Comparison of ENCODE assay signal across 12 cellular contexts in genomic region chr1:15412488-15412800, GRCh38. TPM values are rescaled to one million over a fixed set of nuclear protein-coding genes. Genes with fewer than 3 reads are reported as not detected.
DNase-seq lines count a peak whose midpoint lies in the region; ATAC-seq and TF ChIP-seq lines count a peak whose summit lies in the region.
"Had no signal": no experiment of that assay in that cellular context is flagged by ENCODE, and none has a peak within 500 bp of the region (broad histone marks: within the 10 kb centered on the region; RNA-seq: fewer than 3 reads in every experiment).

No MANE protein-coding gene starts in this region.

- H3K27ac ChIP-seq in PC-3 (ENCODE audit: low read length) (no peak overlapping the region), psoas muscle (no peak overlapping the region), OCI-LY7 (ENCODE audit: low read depth, low read length, poor library complexity, severe bottlenecking) (no peak overlapping the region)

- H3K36me3 ChIP-seq in PC-3 (ENCODE audit: low read depth, low read length) (peaks cover 19% of the 10 kb centered on the region), psoas muscle (ENCODE audit: insufficient read depth in 1 of 2, low read depth in 1 of 2) (no peaks in the 10 kb centered on the region), OCI-LY7 (ENCODE audit: insufficient read depth, low read length) (no peaks in the 10 kb centered on the region; the same call in 1 of the 2 replicates)

- H3K4me3 ChIP-seq in PC-3 (ENCODE audit: low read length) (peak overlapping the region; percentile 100), psoas muscle (peak overlapping the region; percentile 74), OCI-LY7 (ENCODE audit: low read depth, low read length, poor library complexity, severe bottlenecking) (no peak overlapping the region)

- H3K27ac Mint-ChIP-seq in CD14-positive monocyte, result peak overlapping the region; percentile 97 to 99 (median 99)
- H3K27ac Mint-ChIP-seq in effector memory CD8-positive, alpha-beta T cell, result peak overlapping the region; percentile 99 to 100
- H3K27ac Mint-ChIP-seq: activated naive CD8-positive, alpha-beta T cell treated with anti-CD3 and anti-CD28 coated beads, Interleukin-2, amount 10 ng/mL, durations not matched to agents 7 days and 5 days had no signal

- DNase-seq in CD14-positive monocyte (ENCODE audit: low spot score) (no peak), PC-3 (no peak), psoas muscle (no peak), OCI-LY7 (ENCODE audit: low spot score) (no peak), cerebellar nuclear complex (lab: John Stamatoyannopoulos, UW) (no peak), NCI-H2227 (lab: John Stamatoyannopoulos, UW; ENCODE audit: unreplicated experiment) (no peak)
- no peak for DNase-seq in effector memory CD8-positive, alpha-beta T cell
- DNase-seq: activated naive CD8-positive, alpha-beta T cell treated with anti-CD3 and anti-CD28 coated beads, Interleukin-2, amount 10 ng/mL, durations not matched to agents 7 days and 5 days; MM.1S; NCI-H774 had no signal

- no peak for TF ChIP-seq CTCF in CD14-positive monocyte (IDR thresholded peaks at IDR 0.05)
- TF ChIP-seq CTCF in PC-3 (conservative IDR thresholded peaks at IDR 0.05; ENCODE audit: low read depth, low read length), result no peak
- no peak for TF ChIP-seq CTCF in psoas muscle (IDR thresholded peaks at IDR 0.05)
- no peak for TF ChIP-seq CTCF in OCI-LY7 (conservative IDR thresholded peaks at IDR 0.05; ENCODE audit: low read length)

- H3K9me3 Mint-ChIP-seq in CD14-positive monocyte, result peaks cover 0 to 5% (median 0%) of the 10 kb centered on the region in 7 donors
- H3K9me3 Mint-ChIP-seq in effector memory CD8-positive, alpha-beta T cell, result no peaks in the 10 kb centered on the region
- H3K9me3 Mint-ChIP-seq: activated naive CD8-positive, alpha-beta T cell treated with anti-CD3 and anti-CD28 coated beads, Interleukin-2, amount 10 ng/mL, durations not matched to agents 7 days and 5 days had no signal

- ATAC-seq in PC-3, result no peak
- no peak for ATAC-seq in effector memory CD8-positive, alpha-beta T cell (replicated peaks)
- ATAC-seq in psoas muscle, result no peak
- no peak for ATAC-seq in GM18505 (IDR thresholded peaks at IDR 0.05; ENCODE audit: unreplicated experiment)

- CTCF ChIA-PET in PC-3 (lab: Charles Lee) (interaction anchor here (0.6 to 1.2 kb wide), 2 partner anchors 75 to 89 kb away, joined by 3 to 5 read pairs; no protein-coding TSS in a partner anchor), OCI-LY7 (lab: Charles Lee; ENCODE audit: unreplicated experiment) (no interaction called here)

- intact Hi-C loops in CD14-positive monocyte (cut with micrococcal nuclease), result loop anchor here in 1 of 2 donors (5.0 kb wide), 2 partner anchors 65 to 110 kb away; partner anchors contain the start of gene CASP9
- intact Hi-C loops in PC-3 (cut with micrococcal nuclease), result no loop called here
- intact Hi-C loops in psoas muscle (cut with DNase I), result no loop called here
- intact Hi-C loops in OCI-LY7 (cut with micrococcal nuclease; ENCODE audit: unreplicated experiment), result no loop called here

- peaks cover 49 to 63% of the 10 kb centered on the region in 2 donors for H3K36me3 Mint-ChIP-seq in CD14-positive monocyte
- peaks cover 89% of the 10 kb centered on the region for H3K36me3 Mint-ChIP-seq in effector memory CD8-positive, alpha-beta T cell (ENCODE audit: insufficient read depth)

- WGBS in psoas muscle, 3 donors, result 79 to 83% (median 80%) methylated on average over 8 of the region's 8 CpGs

- H3K27me3 Mint-ChIP-seq in CD14-positive monocyte (ENCODE audit: low read depth in 3 of 3), result peaks cover 6 to 13% (median 9%) of the 10 kb centered on the region in 3 donors
- H3K27me3 Mint-ChIP-seq in effector memory CD8-positive, alpha-beta T cell, result no peaks in the 10 kb centered on the region

- H3K9me3 ChIP-seq in PC-3 (ENCODE audit: low read length) (no peaks in the 10 kb centered on the region), psoas muscle (no peaks in the 10 kb centered on the region), OCI-LY7 (ENCODE audit: low read length) (no peaks in the 10 kb centered on the region)

- H4K20me1 ChIP-seq in PC-3 (ENCODE audit: low read length) (peaks cover 27% of the 10 kb centered on the region), OCI-LY7 (ENCODE audit: insufficient read depth, low read length) (no peaks in the 10 kb centered on the region; the same call in 1 of the 2 replicates)

- H3K4me1 Mint-ChIP-seq in CD14-positive monocyte, result peaks cover 64% of the 10 kb centered on the region
- H3K4me1 Mint-ChIP-seq in effector memory CD8-positive, alpha-beta T cell (ENCODE audit: low read depth in 2 of 2), result peaks cover 74 to 81% of the 10 kb centered on the region in 2 donors

- H3K9me2 ChIP-seq in PC-3 (replicated peaks; ENCODE audit: low read length), result no peaks in the 10 kb centered on the region
- H3K9me2 ChIP-seq in OCI-LY7 (ENCODE audit: insufficient read depth, low read length), result no peaks in the 10 kb centered on the region

- H3K27me3 ChIP-seq in PC-3 (ENCODE audit: low read length) (no peaks in the 10 kb centered on the region), psoas muscle (ENCODE audit: insufficient read depth in 3 of 3, low read length in 2 of 3) (peaks cover 0 to 32% (median 9%) of the 10 kb centered on the region in 3 donors)

- H3K9ac ChIP-seq in PC-3 (ENCODE audit: low read length), result 0 out of 2 replicates have a peak overlapping the region, but pooled peaks have one; percentile 15

- H3K4me3 Mint-ChIP-seq in CD14-positive monocyte, result peak overlapping the region; percentile 97
- peak overlapping the region; percentile 99 for H3K4me3 Mint-ChIP-seq in effector memory CD8-positive, alpha-beta T cell

- POLR2A ChIA-PET in PC-3 (lab: Charles Lee; ENCODE audit: unreplicated experiment) (interaction anchor here (0.7 kb wide), 1 partner anchor 75 kb away, joined by 10 read pairs; no protein-coding TSS in a partner anchor), OCI-LY7 (lab: Charles Lee) (interaction anchor here (0.5 kb wide), 1 partner anchor 325 kb away, joined by 4 read pairs; no protein-coding TSS in a partner anchor)

- peaks cover 60% of the 10 kb centered on the region for H3K4me1 ChIP-seq in PC-3 (ENCODE audit: insufficient read depth, low read length)
- no peaks in the 10 kb centered on the region for H3K4me1 ChIP-seq in psoas muscle
- H3K4me1 ChIP-seq in OCI-LY7 (ENCODE audit: insufficient read depth, low read length, poor library complexity, severe bottlenecking), result peaks cover 39% of the 10 kb centered on the region

- H3K79me2 ChIP-seq in PC-3 (ENCODE audit: low read length) (peaks cover 67% of the 10 kb centered on the region), OCI-LY7 (ENCODE audit: insufficient read depth, low read depth, low read length) (peaks cover 8% of the 10 kb centered on the region; the same call in 1 of the 2 replicates)

- TF ChIP-seq POLR2A in GM18505 (IDR thresholded peaks at IDR 0.05; ENCODE audit: borderline replicate concordance, extremely low read depth, insufficient read depth, insufficient read length), result no peak

- H3K4me2 ChIP-seq in PC-3 (ENCODE audit: low read length) (peak overlapping the region; percentile 99), OCI-LY7 (ENCODE audit: low read length) (no peak overlapping the region)

- H3F3A ChIP-seq in PC-3 (ENCODE audit: low read length, unreplicated experiment), result peaks cover 8% of the 10 kb centered on the region

- BruUV-seq in PC-3 (replicated peaks; lab: Mats Ljungman, UMichigan) (no TSS peak), OCI-LY7 (replicated peaks; lab: Mats Ljungman, UMichigan) (no TSS peak)

- no peak overlapping the region for H2AFZ ChIP-seq in PC-3 (ENCODE audit: low read length)
- no peak overlapping the region for H2AFZ ChIP-seq in OCI-LY7 (ENCODE audit: low read length)

RNA-seq across cellular contexts. Expression of gene EFHD2, which starts 2.8 kb away (rescaled TPM):
- polyA plus RNA-seq in CD14-positive monocyte (100 to 1,000 TPM; 323 to 329 TPM), psoas muscle (1 to 10 TPM; 2.3 to 5.4 (median 4.3) TPM)
- total RNA-seq in PC-3 (2014; rRNA removed) (192 and 271 TPM in 2 replicates), psoas muscle (1 to 10 TPM; 4.8 to 6.9 (median 6.5) TPM), OCI-LY7 (2022) (38.3 and 42.0 TPM in 2 replicates)
- total RNA-seq in OCI-LY7 (2014; rRNA removed; shearing (Covaris generic)), result 25.4 and 27.3 TPM in 2 replicates

RNA-seq across cellular contexts. Expression of gene CTRC, which starts 25.8 kb away (rescaled TPM):
- polyA plus RNA-seq in CD14-positive monocyte, result not detected
- 0.18 TPM in 1 of 2 replicates, not detected in the other for total RNA-seq in PC-3 (2014; rRNA removed)
- under 1 TPM in 1 of 4 donors, not detected in 3; 0.17 TPM for total RNA-seq in psoas muscle
- under 1 TPM in 2 of 3 donors, not detected in 1; 0.08 to 0.68 TPM for polyA plus RNA-seq in psoas muscle
- not detected in 2 replicates for total RNA-seq in OCI-LY7 (2014; rRNA removed; shearing (Covaris generic))
- total RNA-seq in OCI-LY7 (2022), result not detected in 2 replicates
- total RNA-seq: epithelial cell of proximal tubule had no signal

RNA-seq across cellular contexts. Expression of gene CELA2A, which starts 44.1 kb away (rescaled TPM):
- polyA plus RNA-seq in CD14-positive monocyte (not detected), psoas muscle (under 1 TPM in 1 of 3 donors, not detected in 2; 0.10 TPM)
- total RNA-seq in PC-3 (2014; rRNA removed) (not detected in 2 replicates), psoas muscle (1 to 10 TPM in 1 of 4 donors, not detected in 3; 2.1 TPM), OCI-LY7 (2022) (not detected in 2 replicates)
- not detected in 2 replicates for total RNA-seq in OCI-LY7 (2014; rRNA removed; shearing (Covaris generic))
- total RNA-seq: activated naive CD8-positive, alpha-beta T cell treated with anti-CD3 and anti-CD28 coated beads, Interleukin-2, amount 10 ng/mL, durations not matched to agents 7 days and 5 days; epithelial cell of proximal tubule had no signal
